Comparison of ENCODE assay signal across 1 cellular context in the genomic region with DNA sequence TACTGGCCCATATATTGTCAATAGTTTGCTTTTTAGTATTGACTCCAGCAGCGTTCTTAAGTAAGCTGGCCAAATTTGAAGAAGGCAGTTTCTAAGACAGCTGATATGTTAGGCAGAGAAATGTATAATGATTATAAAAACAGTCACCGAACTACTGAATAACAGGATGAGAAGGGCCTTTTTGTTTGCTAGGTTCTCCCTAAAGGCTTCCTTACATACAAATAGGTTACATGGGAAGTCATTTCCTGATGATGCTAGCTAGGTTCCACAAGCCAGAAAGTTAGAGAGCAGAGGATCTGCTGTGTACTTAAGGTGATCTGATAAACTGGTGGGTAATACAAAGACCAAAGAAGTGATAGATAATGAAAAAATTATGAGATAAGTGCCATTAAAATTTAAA.
TF ChIP-seq lines count a peak whose summit lies in the region.

No MANE protein-coding gene starts in this region.

TF ChIP-seq in GM23338, 12 proteins besides CTCF, POLR2A, EP300 and RAD21 (continued from another document):
- TF ChIP-seq, protein P1, sequence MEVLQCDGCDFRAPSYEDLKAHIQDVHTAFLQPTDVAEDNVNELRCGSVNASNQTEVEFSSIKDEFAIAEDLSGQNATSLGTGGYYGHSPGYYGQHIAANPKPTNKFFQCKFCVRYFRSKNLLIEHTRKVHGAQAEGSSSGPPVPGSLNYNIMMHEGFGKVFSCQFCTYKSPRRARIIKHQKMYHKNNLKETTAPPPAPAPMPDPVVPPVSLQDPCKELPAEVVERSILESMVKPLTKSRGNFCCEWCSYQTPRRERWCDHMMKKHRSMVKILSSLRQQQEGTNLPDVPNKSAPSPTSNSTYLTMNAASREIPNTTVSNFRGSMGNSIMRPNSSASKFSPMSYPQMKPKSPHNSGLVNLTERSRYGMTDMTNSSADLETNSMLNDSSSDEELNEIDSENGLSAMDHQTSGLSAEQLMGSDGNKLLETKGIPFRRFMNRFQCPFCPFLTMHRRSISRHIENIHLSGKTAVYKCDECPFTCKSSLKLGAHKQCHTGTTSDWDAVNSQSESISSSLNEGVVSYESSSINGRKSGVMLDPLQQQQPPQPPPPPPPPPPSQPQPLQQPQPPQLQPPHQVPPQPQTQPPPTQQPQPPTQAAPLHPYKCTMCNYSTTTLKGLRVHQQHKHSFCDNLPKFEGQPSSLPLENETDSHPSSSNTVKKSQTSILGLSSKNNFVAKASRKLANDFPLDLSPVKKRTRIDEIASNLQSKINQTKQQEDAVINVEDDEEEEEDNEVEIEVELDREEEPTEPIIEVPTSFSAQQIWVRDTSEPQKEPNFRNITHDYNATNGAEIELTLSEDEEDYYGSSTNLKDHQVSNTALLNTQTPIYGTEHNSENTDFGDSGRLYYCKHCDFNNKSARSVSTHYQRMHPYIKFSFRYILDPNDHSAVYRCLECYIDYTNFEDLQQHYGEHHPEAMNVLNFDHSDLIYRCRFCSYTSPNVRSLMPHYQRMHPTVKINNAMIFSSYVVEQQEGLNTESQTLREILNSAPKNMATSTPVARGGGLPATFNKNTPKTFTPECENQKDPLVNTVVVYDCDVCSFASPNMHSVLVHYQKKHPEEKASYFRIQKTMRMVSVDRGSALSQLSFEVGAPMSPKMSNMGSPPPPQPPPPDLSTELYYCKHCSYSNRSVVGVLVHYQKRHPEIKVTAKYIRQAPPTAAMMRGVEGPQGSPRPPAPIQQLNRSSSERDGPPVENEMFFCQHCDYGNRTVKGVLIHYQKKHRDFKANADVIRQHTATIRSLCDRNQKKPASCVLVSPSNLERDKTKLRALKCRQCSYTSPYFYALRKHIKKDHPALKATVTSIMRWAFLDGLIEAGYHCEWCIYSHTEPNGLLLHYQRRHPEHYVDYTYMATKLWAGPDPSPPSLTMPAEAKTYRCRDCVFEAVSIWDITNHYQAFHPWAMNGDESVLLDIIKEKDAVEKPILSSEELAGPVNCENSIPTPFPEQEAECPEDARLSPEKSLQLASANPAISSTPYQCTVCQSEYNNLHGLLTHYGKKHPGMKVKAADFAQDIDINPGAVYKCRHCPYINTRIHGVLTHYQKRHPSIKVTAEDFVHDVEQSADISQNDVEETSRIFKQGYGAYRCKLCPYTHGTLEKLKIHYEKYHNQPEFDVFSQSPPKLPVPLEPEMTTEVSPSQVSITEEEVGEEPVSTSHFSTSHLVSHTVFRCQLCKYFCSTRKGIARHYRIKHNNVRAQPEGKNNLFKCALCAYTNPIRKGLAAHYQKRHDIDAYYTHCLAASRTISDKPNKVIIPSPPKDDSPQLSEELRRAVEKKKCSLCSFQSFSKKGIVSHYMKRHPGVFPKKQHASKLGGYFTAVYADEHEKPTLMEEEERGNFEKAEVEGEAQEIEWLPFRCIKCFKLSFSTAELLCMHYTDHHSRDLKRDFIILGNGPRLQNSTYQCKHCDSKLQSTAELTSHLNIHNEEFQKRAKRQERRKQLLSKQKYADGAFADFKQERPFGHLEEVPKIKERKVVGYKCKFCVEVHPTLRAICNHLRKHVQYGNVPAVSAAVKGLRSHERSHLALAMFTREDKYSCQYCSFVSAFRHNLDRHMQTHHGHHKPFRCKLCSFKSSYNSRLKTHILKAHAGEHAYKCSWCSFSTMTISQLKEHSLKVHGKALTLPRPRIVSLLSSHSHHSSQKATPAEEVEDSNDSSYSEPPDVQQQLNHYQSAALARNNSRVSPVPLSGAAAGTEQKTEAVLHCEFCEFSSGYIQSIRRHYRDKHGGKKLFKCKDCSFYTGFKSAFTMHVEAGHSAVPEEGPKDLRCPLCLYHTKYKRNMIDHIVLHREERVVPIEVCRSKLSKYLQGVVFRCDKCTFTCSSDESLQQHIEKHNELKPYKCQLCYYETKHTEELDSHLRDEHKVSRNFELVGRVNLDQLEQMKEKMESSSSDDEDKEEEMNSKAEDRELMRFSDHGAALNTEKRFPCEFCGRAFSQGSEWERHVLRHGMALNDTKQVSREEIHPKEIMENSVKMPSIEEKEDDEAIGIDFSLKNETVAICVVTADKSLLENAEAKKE (CRISPR knock-in tag; IDR thresholded peaks at IDR 0.05): no peak
- TF ChIP-seq NANOG (IDR thresholded peaks at IDR 0.05; ENCODE audit: borderline replicate concordance): no peak
- no peak for TF ChIP-seq POLR2AphosphoS5 (IDR thresholded peaks at IDR 0.05; ENCODE audit: low read depth)
- TF ChIP-seq EZH2 (IDR thresholded peaks at IDR 0.05; ENCODE audit: low read depth, unreplicated experiment): no peak
- TF ChIP-seq EZH2phosphoT487 (IDR thresholded peaks at IDR 0.05; ENCODE audit: unreplicated experiment): no peak
- TF ChIP-seq ZNF331 (CRISPR knock-in tag; IDR thresholded peaks at IDR 0.05; ENCODE audit: low read depth): no peak
- no peak for TF ChIP-seq JUNB (IDR thresholded peaks at IDR 0.05; ENCODE audit: unreplicated experiment)
